Comparison of ENCODE assay signal across 1 cellular context in genomic region chr12:95693689-95694088, GRCh38.
TF ChIP-seq lines count a peak whose summit lies in the region.

No MANE protein-coding gene starts in this region.

TF ChIP-seq in GM23338, 12 proteins besides CTCF, POLR2A, EP300 and RAD21 (continued from another document):
- TF ChIP-seq, protein P1, sequence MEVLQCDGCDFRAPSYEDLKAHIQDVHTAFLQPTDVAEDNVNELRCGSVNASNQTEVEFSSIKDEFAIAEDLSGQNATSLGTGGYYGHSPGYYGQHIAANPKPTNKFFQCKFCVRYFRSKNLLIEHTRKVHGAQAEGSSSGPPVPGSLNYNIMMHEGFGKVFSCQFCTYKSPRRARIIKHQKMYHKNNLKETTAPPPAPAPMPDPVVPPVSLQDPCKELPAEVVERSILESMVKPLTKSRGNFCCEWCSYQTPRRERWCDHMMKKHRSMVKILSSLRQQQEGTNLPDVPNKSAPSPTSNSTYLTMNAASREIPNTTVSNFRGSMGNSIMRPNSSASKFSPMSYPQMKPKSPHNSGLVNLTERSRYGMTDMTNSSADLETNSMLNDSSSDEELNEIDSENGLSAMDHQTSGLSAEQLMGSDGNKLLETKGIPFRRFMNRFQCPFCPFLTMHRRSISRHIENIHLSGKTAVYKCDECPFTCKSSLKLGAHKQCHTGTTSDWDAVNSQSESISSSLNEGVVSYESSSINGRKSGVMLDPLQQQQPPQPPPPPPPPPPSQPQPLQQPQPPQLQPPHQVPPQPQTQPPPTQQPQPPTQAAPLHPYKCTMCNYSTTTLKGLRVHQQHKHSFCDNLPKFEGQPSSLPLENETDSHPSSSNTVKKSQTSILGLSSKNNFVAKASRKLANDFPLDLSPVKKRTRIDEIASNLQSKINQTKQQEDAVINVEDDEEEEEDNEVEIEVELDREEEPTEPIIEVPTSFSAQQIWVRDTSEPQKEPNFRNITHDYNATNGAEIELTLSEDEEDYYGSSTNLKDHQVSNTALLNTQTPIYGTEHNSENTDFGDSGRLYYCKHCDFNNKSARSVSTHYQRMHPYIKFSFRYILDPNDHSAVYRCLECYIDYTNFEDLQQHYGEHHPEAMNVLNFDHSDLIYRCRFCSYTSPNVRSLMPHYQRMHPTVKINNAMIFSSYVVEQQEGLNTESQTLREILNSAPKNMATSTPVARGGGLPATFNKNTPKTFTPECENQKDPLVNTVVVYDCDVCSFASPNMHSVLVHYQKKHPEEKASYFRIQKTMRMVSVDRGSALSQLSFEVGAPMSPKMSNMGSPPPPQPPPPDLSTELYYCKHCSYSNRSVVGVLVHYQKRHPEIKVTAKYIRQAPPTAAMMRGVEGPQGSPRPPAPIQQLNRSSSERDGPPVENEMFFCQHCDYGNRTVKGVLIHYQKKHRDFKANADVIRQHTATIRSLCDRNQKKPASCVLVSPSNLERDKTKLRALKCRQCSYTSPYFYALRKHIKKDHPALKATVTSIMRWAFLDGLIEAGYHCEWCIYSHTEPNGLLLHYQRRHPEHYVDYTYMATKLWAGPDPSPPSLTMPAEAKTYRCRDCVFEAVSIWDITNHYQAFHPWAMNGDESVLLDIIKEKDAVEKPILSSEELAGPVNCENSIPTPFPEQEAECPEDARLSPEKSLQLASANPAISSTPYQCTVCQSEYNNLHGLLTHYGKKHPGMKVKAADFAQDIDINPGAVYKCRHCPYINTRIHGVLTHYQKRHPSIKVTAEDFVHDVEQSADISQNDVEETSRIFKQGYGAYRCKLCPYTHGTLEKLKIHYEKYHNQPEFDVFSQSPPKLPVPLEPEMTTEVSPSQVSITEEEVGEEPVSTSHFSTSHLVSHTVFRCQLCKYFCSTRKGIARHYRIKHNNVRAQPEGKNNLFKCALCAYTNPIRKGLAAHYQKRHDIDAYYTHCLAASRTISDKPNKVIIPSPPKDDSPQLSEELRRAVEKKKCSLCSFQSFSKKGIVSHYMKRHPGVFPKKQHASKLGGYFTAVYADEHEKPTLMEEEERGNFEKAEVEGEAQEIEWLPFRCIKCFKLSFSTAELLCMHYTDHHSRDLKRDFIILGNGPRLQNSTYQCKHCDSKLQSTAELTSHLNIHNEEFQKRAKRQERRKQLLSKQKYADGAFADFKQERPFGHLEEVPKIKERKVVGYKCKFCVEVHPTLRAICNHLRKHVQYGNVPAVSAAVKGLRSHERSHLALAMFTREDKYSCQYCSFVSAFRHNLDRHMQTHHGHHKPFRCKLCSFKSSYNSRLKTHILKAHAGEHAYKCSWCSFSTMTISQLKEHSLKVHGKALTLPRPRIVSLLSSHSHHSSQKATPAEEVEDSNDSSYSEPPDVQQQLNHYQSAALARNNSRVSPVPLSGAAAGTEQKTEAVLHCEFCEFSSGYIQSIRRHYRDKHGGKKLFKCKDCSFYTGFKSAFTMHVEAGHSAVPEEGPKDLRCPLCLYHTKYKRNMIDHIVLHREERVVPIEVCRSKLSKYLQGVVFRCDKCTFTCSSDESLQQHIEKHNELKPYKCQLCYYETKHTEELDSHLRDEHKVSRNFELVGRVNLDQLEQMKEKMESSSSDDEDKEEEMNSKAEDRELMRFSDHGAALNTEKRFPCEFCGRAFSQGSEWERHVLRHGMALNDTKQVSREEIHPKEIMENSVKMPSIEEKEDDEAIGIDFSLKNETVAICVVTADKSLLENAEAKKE (CRISPR knock-in tag; IDR thresholded peaks at IDR 0.05) = no peak
- TF ChIP-seq NANOG (IDR thresholded peaks at IDR 0.05; ENCODE audit: borderline replicate concordance) = no peak
- TF ChIP-seq ETS1 (IDR thresholded peaks at IDR 0.05) = no peak
- TF ChIP-seq ZNF114 (CRISPR knock-in tag; IDR thresholded peaks at IDR 0.05) = no peak
- no peak for TF ChIP-seq STAT1 (IDR thresholded peaks at IDR 0.05; ENCODE audit: unreplicated experiment)
